Comparison of ENCODE assay signal across 1 cellular context in the genomic region with DNA sequence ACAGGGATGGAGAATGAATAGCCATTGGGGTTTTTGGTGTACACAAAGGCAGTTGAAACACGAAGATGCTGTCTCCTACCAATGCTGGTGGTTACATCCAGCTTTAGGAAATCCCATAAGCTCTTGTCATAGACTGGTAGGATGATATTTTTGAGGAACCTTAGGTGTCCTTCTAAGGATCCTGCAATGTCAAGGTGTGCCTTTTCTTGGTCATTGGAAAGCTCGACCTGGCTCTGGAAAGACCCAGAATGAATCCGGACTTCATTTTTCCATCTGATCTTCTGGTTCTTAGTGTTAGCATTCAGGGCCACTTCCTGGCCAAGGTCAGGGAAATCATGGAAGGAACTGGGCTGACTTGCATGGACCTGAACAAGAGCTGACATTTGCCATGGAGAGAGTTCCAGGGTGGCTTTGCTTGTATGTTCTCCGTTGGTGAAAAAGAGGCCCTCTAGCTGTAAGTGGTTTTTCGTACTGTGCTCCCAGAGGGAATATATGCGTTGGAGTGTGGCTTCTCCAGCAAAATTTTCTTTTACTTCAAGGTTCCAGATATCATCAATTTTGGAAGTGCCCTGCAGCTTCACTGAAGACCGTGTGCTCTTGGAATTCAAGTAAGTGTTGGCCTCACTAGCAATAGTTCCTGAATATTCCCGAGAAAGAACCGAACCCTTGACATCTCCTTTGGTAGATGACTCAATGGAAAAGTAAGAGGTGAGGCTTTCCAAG.
A peak's percentile ranks its signal among the peaks of the same experiment; 100 is the strongest.
TF ChIP-seq lines count a peak whose summit lies in the region.

No MANE protein-coding gene starts in this region.

TF ChIP-seq in HepG2, 621 proteins besides CTCF, POLR2A, EP300 and RAD21 (continued from another document and continues in another):
- TF ChIP-seq REXO4 (CRISPR knock-in tag; IDR thresholded peaks at IDR 0.05; ENCODE audit: borderline replicate concordance) = no peak; the same call in 1 of the 2 replicates
- TF ChIP-seq ZBTB7A (CRISPR knock-in tag; IDR thresholded peaks at IDR 0.05) = no peak
- TF ChIP-seq, protein P1, sequence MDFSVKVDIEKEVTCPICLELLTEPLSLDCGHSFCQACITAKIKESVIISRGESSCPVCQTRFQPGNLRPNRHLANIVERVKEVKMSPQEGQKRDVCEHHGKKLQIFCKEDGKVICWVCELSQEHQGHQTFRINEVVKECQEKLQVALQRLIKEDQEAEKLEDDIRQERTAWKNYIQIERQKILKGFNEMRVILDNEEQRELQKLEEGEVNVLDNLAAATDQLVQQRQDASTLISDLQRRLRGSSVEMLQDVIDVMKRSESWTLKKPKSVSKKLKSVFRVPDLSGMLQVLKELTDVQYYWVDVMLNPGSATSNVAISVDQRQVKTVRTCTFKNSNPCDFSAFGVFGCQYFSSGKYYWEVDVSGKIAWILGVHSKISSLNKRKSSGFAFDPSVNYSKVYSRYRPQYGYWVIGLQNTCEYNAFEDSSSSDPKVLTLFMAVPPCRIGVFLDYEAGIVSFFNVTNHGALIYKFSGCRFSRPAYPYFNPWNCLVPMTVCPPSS (IDR thresholded peaks at IDR 0.05) = no peak
- 0 out of 2 replicates have a peak, but pooled peaks have one; percentile 19 for TF ChIP-seq KDM2A (CRISPR knock-in tag; IDR thresholded peaks at IDR 0.05; ENCODE audit: borderline replicate concordance, low read depth)
- no peak for TF ChIP-seq KDM1A (CRISPR knock-in tag; IDR thresholded peaks at IDR 0.05)
- TF ChIP-seq NR2F1 (CRISPR knock-in tag; IDR thresholded peaks at IDR 0.05) = no peak
- TF ChIP-seq, protein P2, sequence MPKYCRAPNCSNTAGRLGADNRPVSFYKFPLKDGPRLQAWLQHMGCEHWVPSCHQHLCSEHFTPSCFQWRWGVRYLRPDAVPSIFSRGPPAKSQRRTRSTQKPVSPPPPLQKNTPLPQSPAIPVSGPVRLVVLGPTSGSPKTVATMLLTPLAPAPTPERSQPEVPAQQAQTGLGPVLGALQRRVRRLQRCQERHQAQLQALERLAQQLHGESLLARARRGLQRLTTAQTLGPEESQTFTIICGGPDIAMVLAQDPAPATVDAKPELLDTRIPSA (CRISPR knock-in tag; IDR thresholded peaks at IDR 0.05; ENCODE audit: borderline replicate concordance) = 0 out of 2 replicates have a peak, but pooled peaks have one; percentile 10
- no peak for TF ChIP-seq SMAD1 (CRISPR knock-in tag; IDR thresholded peaks at IDR 0.05; ENCODE audit: borderline replicate concordance, low read depth)
- TF ChIP-seq RARA (CRISPR knock-in tag; IDR thresholded peaks at IDR 0.05) = no peak
- TF ChIP-seq FOXJ3 (CRISPR knock-in tag; IDR thresholded peaks at IDR 0.05; ENCODE audit: borderline replicate concordance) = 0 out of 2 replicates have a peak, but pooled peaks have one; percentile 26
- no peak for TF ChIP-seq IRX3 (CRISPR knock-in tag; IDR thresholded peaks at IDR 0.05; ENCODE audit: borderline replicate concordance, low read depth)
- TF ChIP-seq SP140L (CRISPR knock-in tag; IDR thresholded peaks at IDR 0.05; ENCODE audit: borderline replicate concordance) = no peak
- TF ChIP-seq FIP1L1 (IDR thresholded peaks at IDR 0.05; ENCODE audit: borderline replicate concordance, insufficient read depth, low read depth, low read length) = no peak
- no peak for TF ChIP-seq MTF1 (CRISPR knock-in tag; IDR thresholded peaks at IDR 0.05)
- TF ChIP-seq SALL1 (CRISPR knock-in tag; IDR thresholded peaks at IDR 0.05) = no peak; the same call in 1 of the 2 replicates
- no peak for TF ChIP-seq TSC22D2 (CRISPR knock-in tag; IDR thresholded peaks at IDR 0.05; ENCODE audit: borderline replicate concordance)
- no peak for TF ChIP-seq ZNF251 (CRISPR knock-in tag; IDR thresholded peaks at IDR 0.05)
- peak; percentile 33; the same call in 1 of the 2 replicates for TF ChIP-seq SOX13 (IDR thresholded peaks at IDR 0.05)
- no peak for TF ChIP-seq SOX13 (CRISPR knock-in tag; conservative IDR thresholded peaks at IDR 0.05 in 1 of 2, IDR thresholded peaks at IDR 0.05 in 1 of 2)
- no peak for TF ChIP-seq NR3C1 (CRISPR knock-in tag; IDR thresholded peaks at IDR 0.05)
- TF ChIP-seq ZNF235 (CRISPR knock-in tag; IDR thresholded peaks at IDR 0.05; ENCODE audit: borderline replicate concordance) = no peak
- no peak for TF ChIP-seq NCOA1 (CRISPR knock-in tag; IDR thresholded peaks at IDR 0.05)
- no peak for TF ChIP-seq SP5 (CRISPR knock-in tag; IDR thresholded peaks at IDR 0.05; ENCODE audit: borderline replicate concordance, low read depth)
- no peak for TF ChIP-seq ZNF446 (CRISPR knock-in tag; IDR thresholded peaks at IDR 0.05)
- TF ChIP-seq ZNF263 (CRISPR knock-in tag; IDR thresholded peaks at IDR 0.05) = no peak
- TF ChIP-seq ZNF460 (CRISPR knock-in tag; IDR thresholded peaks at IDR 0.05; ENCODE audit: borderline replicate concordance) = no peak
- TF ChIP-seq, protein P3, sequence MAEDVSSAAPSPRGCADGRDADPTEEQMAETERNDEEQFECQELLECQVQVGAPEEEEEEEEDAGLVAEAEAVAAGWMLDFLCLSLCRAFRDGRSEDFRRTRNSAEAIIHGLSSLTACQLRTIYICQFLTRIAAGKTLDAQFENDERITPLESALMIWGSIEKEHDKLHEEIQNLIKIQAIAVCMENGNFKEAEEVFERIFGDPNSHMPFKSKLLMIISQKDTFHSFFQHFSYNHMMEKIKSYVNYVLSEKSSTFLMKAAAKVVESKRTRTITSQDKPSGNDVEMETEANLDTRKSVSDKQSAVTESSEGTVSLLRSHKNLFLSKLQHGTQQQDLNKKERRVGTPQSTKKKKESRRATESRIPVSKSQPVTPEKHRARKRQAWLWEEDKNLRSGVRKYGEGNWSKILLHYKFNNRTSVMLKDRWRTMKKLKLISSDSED (CRISPR knock-in tag; IDR thresholded peaks at IDR 0.05) = 0 out of 2 replicates have a peak, but pooled peaks have one; percentile 13
- no peak for TF ChIP-seq ZKSCAN5 (CRISPR knock-in tag; IDR thresholded peaks at IDR 0.05)
- TF ChIP-seq ZNF143 (CRISPR knock-in tag; IDR thresholded peaks at IDR 0.05) = no peak; the same call in 1 of the 2 replicates
- TF ChIP-seq NR2F6 (IDR thresholded peaks at IDR 0.05) = no peak
- no peak for TF ChIP-seq NR2F6 (CRISPR knock-in tag; IDR thresholded peaks at IDR 0.05)
- TF ChIP-seq ZNF7 (CRISPR knock-in tag; IDR thresholded peaks at IDR 0.05) = no peak
- peak; percentile 1 for TF ChIP-seq ZNF124 (CRISPR knock-in tag; IDR thresholded peaks at IDR 0.05)
- TF ChIP-seq CEBPZ (IDR thresholded peaks at IDR 0.05; ENCODE audit: low read length) = no peak
- no peak for TF ChIP-seq MAFK (conservative IDR thresholded peaks at IDR 0.05 in 1 of 2, IDR thresholded peaks at IDR 0.05 in 1 of 2; ENCODE audit: low read length in 2 of 2)
- TF ChIP-seq, protein P4, sequence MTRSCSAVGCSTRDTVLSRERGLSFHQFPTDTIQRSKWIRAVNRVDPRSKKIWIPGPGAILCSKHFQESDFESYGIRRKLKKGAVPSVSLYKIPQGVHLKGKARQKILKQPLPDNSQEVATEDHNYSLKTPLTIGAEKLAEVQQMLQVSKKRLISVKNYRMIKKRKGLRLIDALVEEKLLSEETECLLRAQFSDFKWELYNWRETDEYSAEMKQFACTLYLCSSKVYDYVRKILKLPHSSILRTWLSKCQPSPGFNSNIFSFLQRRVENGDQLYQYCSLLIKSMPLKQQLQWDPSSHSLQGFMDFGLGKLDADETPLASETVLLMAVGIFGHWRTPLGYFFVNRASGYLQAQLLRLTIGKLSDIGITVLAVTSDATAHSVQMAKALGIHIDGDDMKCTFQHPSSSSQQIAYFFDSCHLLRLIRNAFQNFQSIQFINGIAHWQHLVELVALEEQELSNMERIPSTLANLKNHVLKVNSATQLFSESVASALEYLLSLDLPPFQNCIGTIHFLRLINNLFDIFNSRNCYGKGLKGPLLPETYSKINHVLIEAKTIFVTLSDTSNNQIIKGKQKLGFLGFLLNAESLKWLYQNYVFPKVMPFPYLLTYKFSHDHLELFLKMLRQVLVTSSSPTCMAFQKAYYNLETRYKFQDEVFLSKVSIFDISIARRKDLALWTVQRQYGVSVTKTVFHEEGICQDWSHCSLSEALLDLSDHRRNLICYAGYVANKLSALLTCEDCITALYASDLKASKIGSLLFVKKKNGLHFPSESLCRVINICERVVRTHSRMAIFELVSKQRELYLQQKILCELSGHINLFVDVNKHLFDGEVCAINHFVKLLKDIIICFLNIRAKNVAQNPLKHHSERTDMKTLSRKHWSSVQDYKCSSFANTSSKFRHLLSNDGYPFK (CRISPR knock-in tag; IDR thresholded peaks at IDR 0.05; ENCODE audit: borderline replicate concordance) = no peak
- no peak for TF ChIP-seq ZNF281 (CRISPR knock-in tag; IDR thresholded peaks at IDR 0.05; ENCODE audit: borderline replicate concordance)
- TF ChIP-seq LBX2 (CRISPR knock-in tag; IDR thresholded peaks at IDR 0.05; ENCODE audit: borderline replicate concordance) = no peak
- no peak for TF ChIP-seq HIVEP1 (CRISPR knock-in tag; IDR thresholded peaks at IDR 0.05)
- TF ChIP-seq ZFP62 (CRISPR knock-in tag; IDR thresholded peaks at IDR 0.05) = no peak
- TF ChIP-seq, protein P5, sequence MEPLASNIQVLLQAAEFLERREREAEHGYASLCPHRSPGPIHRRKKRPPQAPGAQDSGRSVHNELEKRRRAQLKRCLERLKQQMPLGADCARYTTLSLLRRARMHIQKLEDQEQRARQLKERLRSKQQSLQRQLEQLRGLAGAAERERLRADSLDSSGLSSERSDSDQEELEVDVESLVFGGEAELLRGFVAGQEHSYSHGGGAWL (CRISPR knock-in tag; IDR thresholded peaks at IDR 0.05) = no peak
- no peak for TF ChIP-seq MEF2D (CRISPR knock-in tag; IDR thresholded peaks at IDR 0.05)
- TF ChIP-seq, protein P6, sequence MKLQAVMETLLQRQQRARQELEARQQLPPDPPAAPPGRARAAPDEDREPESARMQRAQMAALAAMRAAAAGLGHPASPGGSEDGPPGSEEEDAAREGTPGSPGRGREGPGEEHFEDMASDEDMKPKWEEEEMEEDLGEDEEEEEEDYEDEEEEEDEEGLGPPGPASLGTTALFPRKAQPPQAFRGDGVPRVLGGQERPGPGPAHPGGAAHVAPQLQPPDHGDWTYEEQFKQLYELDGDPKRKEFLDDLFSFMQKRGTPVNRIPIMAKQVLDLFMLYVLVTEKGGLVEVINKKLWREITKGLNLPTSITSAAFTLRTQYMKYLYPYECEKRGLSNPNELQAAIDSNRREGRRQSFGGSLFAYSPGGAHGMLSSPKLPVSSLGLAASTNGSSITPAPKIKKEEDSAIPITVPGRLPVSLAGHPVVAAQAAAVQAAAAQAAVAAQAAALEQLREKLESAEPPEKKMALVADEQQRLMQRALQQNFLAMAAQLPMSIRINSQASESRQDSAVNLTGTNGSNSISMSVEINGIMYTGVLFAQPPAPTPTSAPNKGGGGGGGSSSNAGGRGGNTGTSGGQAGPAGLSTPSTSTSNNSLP (IDR thresholded peaks at IDR 0.05; ENCODE audit: low read depth, low read length) = no peak
- TF ChIP-seq STAG1 (CRISPR knock-in tag; IDR thresholded peaks at IDR 0.05) = no peak
- no peak for TF ChIP-seq ZNF34 (CRISPR knock-in tag; IDR thresholded peaks at IDR 0.05; ENCODE audit: borderline replicate concordance)
- no peak for TF ChIP-seq GLI4 (CRISPR knock-in tag; IDR thresholded peaks at IDR 0.05; ENCODE audit: borderline replicate concordance)
- TF ChIP-seq IKZF4 (CRISPR knock-in tag; IDR thresholded peaks at IDR 0.05; ENCODE audit: borderline replicate concordance, low read depth, not compliant biosample characterization) = no peak
- TF ChIP-seq NFKBIZ (CRISPR knock-in tag; IDR thresholded peaks at IDR 0.05) = no peak
- TF ChIP-seq SNAPC2 (CRISPR knock-in tag; IDR thresholded peaks at IDR 0.05) = peak; percentile 1
- TF ChIP-seq ZNF841 (CRISPR knock-in tag; IDR thresholded peaks at IDR 0.05; ENCODE audit: borderline replicate concordance) = 0 out of 2 replicates have a peak, but pooled peaks have one; percentile 6
